17 cellular contexts compared by ENCODE assay signal in genomic region chr20:10668677-10669368, GRCh38. TPM values are rescaled to one million over a fixed set of nuclear protein-coding genes. Genes with fewer than 3 reads are reported as not detected.
DNase-seq lines count a peak whose midpoint lies in the region; TF ChIP-seq lines count a peak whose summit lies in the region.
"Had no signal": no experiment of that assay in that cellular context is flagged by ENCODE, and none has a peak within 500 bp of the region (broad histone marks: within the 10 kb centered on the region; RNA-seq: fewer than 3 reads in every experiment).

No MANE protein-coding gene starts in this region.

- H3K27ac ChIP-seq in BLaER1 (no peak overlapping the region), esophagus (ENCODE audit: low read depth in 2 of 2, low read length in 1 of 2) (peak overlapping the region; percentile 45 to 85), osteoblast (ENCODE audit: low read depth, low read length) (peak overlapping the region; percentile 2)
- H3K27ac ChIP-seq: WERI-Rb-1 had no signal

- H3K4me1 ChIP-seq in BLaER1 (peaks cover 61% of the 10 kb centered on the region), esophagus (ENCODE audit: control insufficient read depth in 2 of 2, insufficient read depth in 2 of 2, low read length in 1 of 2) (peaks cover 0 to 12% of the 10 kb centered on the region in 2 donors), osteoblast (ENCODE audit: insufficient read depth, low read length) (peaks cover 45% of the 10 kb centered on the region)

- no peaks in the 10 kb centered on the region for H3K36me3 ChIP-seq in BLaER1
- H3K36me3 ChIP-seq in esophagus (ENCODE audit: control insufficient read depth in 2 of 2, insufficient read depth in 2 of 2, low read length in 1 of 2): peaks cover 0 to 10% of the 10 kb centered on the region in 2 donors
- peaks cover 30% of the 10 kb centered on the region for H3K36me3 ChIP-seq in osteoblast (ENCODE audit: insufficient read depth, low read length)
- H3K36me3 ChIP-seq: uterus, WERI-Rb-1 had no signal

- H2AFZ ChIP-seq in osteoblast (ENCODE audit: low read length): no peak overlapping the region

- WGBS in esophagus, 2 donors: 45 to 63% methylated on average over 7 of the region's 7 CpGs

- H3K4me2 ChIP-seq in BLaER1: peak overlapping the region; percentile 57
- H3K4me2 ChIP-seq in osteoblast (ENCODE audit: insufficient read depth, low read length): no peak overlapping the region

- no peak for TF ChIP-seq CTCF in osteoblast (IDR thresholded peaks at IDR 0.05; ENCODE audit: extremely low read depth, low read depth, low read length)

- no peak overlapping the region for H3K4me3 ChIP-seq in BLaER1
- peak overlapping the region in 1 of 2 donors; percentile 16 for H3K4me3 ChIP-seq in esophagus (ENCODE audit: low read depth in 1 of 2, low read length in 2 of 2)
- H3K4me3 ChIP-seq in osteoblast (ENCODE audit: insufficient read depth, low read length): no peak overlapping the region
- H3K4me3 ChIP-seq: K562 had no signal

- H3K9me3 ChIP-seq in BLaER1 (no peaks in the 10 kb centered on the region), esophagus (ENCODE audit: control insufficient read depth in 2 of 2, insufficient read depth in 1 of 2, low read depth in 1 of 2, low read length in 1 of 2) (no peaks in the 10 kb centered on the region), osteoblast (ENCODE audit: low read depth, low read length) (no peaks in the 10 kb centered on the region)
- H3K9me3 ChIP-seq: uterus had no signal

- peaks cover 95% of the 10 kb centered on the region for H3K79me2 ChIP-seq in osteoblast (ENCODE audit: insufficient read depth, low read length)

- DNase-seq in NCI-H69 (lab: John Stamatoyannopoulos, UW): peak; percentile 29
- DNase-seq in osteoblast (ENCODE audit: insufficient read length, low spot score, missing footprints): peak; percentile 62
- no peak for DNase-seq in OCI-M1 (lab: John Stamatoyannopoulos, UW)
- no peak for DNase-seq in NCI-H1417 (lab: John Stamatoyannopoulos, UW)
- no peak for DNase-seq in HCEC 1CT
- no peak for DNase-seq in KG1 (lab: John Stamatoyannopoulos, UW)
- DNase-seq: mesendoderm; NCI-H1417 treated with DMSO at 0.1 percent for 48 hours; nucleus accumbens; stimulated activated CD4-positive, alpha-beta T cell treated with anti-CD3 and anti-CD28 coated beads, Interleukin-12 subunit alpha, Interleukin-12 subunit beta, amount 100 ng/mL, for 4 hours; stimulated activated naive B cell treated with anti-CD40 and anti-IgM and Interleukin-4, amounts not matched to agents 10 μg/mL and 1 μg/mL and 100 μg/mL, for 72 hours; T-cell; uterus; WERI-Rb-1 had no signal

- H3K9ac ChIP-seq in BLaER1: no peak overlapping the region

- H4K20me1 ChIP-seq in BLaER1: peaks cover 36% of the 10 kb centered on the region
- no peaks in the 10 kb centered on the region for H4K20me1 ChIP-seq in osteoblast (ENCODE audit: insufficient read depth, low read length)

- H3K27me3 ChIP-seq in BLaER1: peaks cover 31% of the 10 kb centered on the region
- no peaks in the 10 kb centered on the region for H3K27me3 ChIP-seq in esophagus (ENCODE audit: control insufficient read depth in 1 of 2, insufficient read depth in 2 of 2, low read length in 2 of 2)
- no peaks in the 10 kb centered on the region for H3K27me3 ChIP-seq in osteoblast (ENCODE audit: insufficient read depth, low read length)
- H3K27me3 ChIP-seq: uterus had no signal

RNA-seq across cellular contexts. Expression of gene JAG1, which starts 5.0 kb away (rescaled TPM):
- 10 to 100 TPM; 36.5 to 48.8 TPM for polyA plus RNA-seq in esophagus
- total RNA-seq in osteoblast: 49.2 and 60.1 TPM in 2 replicates

Comparison
In these comparisons a context has a peak if more than half of its experiments do, and no peak if none do; other contexts are left out.
1. DNase-seq: peak in NCI-H69 (single experiment) and osteoblast (single experiment); none in OCI-M1 (single experiment), NCI-H1417 (0 of 3), HCEC 1CT (single experiment) and KG1 (single experiment).